Comparison of ENCODE assay signal across 8 cellular contexts in the genomic region with DNA sequence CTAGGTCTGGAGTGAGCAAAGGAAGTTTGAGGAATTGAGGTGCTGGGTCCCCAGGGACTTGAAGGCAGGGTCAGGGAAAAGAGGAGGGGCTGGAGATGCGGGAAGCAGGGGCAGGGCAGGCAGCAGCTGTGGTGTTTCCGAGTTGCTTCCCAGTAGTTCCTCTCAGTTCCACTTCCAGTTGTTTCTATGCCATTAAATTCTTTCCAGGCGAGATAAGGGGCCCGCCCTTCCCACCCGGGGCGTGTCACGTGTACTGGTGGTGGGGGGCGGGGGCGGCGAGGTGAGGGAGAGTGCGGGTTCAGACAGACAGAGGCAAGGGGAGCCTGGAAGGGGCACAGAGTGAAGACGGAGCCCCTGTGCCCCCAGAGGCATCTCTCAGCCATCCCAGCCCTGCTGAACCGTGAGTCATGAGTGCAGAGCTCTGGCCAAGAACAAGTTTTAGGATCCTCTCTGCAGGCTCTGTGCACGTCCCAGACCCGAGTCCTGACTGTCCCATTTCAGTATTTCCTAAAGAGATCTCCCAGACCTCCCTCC. TPM values are rescaled to one million over a fixed set of nuclear protein-coding genes. Genes with fewer than 3 reads are reported as not detected.
DNase-seq lines count a peak whose midpoint lies in the region; ATAC-seq and TF ChIP-seq lines count a peak whose summit lies in the region.

No MANE protein-coding gene starts in this region.

- H3K9me3 Mint-ChIP-seq in activated CD4-positive, alpha-beta T cell treated with anti-CD3 and anti-CD28 coated beads for 36 hours (ENCODE audit: low read depth), result no peaks in the 10 kb centered on the region
- no peaks in the 10 kb centered on the region for H3K9me3 Mint-ChIP-seq in endothelial cell (ENCODE audit: unreplicated experiment)

- H3K4me3 Mint-ChIP-seq in activated CD4-positive, alpha-beta T cell treated with anti-CD3 and anti-CD28 coated beads for 36 hours, result no peak overlapping the region
- H3K4me3 Mint-ChIP-seq in endothelial cell (ENCODE audit: unreplicated experiment), result peak overlapping the region; percentile 47

- H3K27me3 Mint-ChIP-seq in activated CD4-positive, alpha-beta T cell treated with anti-CD3 and anti-CD28 coated beads for 36 hours, result peaks cover 10% of the 10 kb centered on the region
- peaks cover 13% of the 10 kb centered on the region for H3K27me3 Mint-ChIP-seq in endothelial cell (ENCODE audit: unreplicated experiment)

- peaks cover 10% of the 10 kb centered on the region for H3K4me1 ChIP-seq in mucosa of descending colon (ENCODE audit: low read depth)

- no peak overlapping the region for H3K4me3 ChIP-seq in mucosa of descending colon

- no peaks in the 10 kb centered on the region for H3K9me3 ChIP-seq in mucosa of descending colon

- intact Hi-C loops in activated CD4-positive, alpha-beta T cell treated with anti-CD3 and anti-CD28 coated beads for 36 hours (cut with DNase I, micrococcal nuclease), result no loop called here
- intact Hi-C loops in mucosa of descending colon (cut with DNase I, micrococcal nuclease), result no loop called here

- peak; percentile 37 for ATAC-seq in activated CD4-positive, alpha-beta T cell treated with anti-CD3 and anti-CD28 coated beads for 36 hours
- ATAC-seq in mucosa of descending colon, result peak; percentile 50
- no peak for ATAC-seq in GM21367 (IDR thresholded peaks at IDR 0.05; ENCODE audit: unreplicated experiment)
- ATAC-seq in HG03354 (IDR thresholded peaks at IDR 0.05; ENCODE audit: poor library complexity, severe bottlenecking, unreplicated experiment), result no peak

- POLR2A ChIA-PET in activated CD4-positive, alpha-beta T cell treated with anti-CD3 and anti-CD28 coated beads for 36 hours (lab: Charles Lee), result interaction anchor here (0.5 kb wide), 1 partner anchor 16 kb away, joined by 3 read pairs; no protein-coding TSS in a partner anchor

- CTCF ChIA-PET in activated CD4-positive, alpha-beta T cell treated with anti-CD3 and anti-CD28 coated beads for 36 hours (lab: Charles Lee), result interaction anchor here (1.2 to 1.5 kb wide), 2 partner anchors 11 kb away, joined by 3 to 5 read pairs; no protein-coding TSS in a partner anchor

- no peaks in the 10 kb centered on the region for H3K36me3 ChIP-seq in mucosa of descending colon (ENCODE audit: low read depth)

- H3K36me3 Mint-ChIP-seq in activated CD4-positive, alpha-beta T cell treated with anti-CD3 and anti-CD28 coated beads for 36 hours (ENCODE audit: low read depth), result no peaks in the 10 kb centered on the region
- H3K36me3 Mint-ChIP-seq in endothelial cell (ENCODE audit: low read depth, unreplicated experiment), result peaks cover 15% of the 10 kb centered on the region

- DNase-seq in activated CD4-positive, alpha-beta T cell treated with anti-CD3 and anti-CD28 coated beads for 36 hours, result no peak
- DNase-seq in activated CD4-positive, alpha-beta T cell treated with anti-CD3 and anti-CD28 coated beads, Interleukin-2, amount 50 U/mL, for 48 hours, result no peak
- DNase-seq in endothelial cell (ENCODE audit: low spot score) (no peak), mucosa of descending colon (peak in 1 of 3 donors; percentile 58), ureter (ENCODE audit: low spot score) (peak; percentile 70), NCI-H1694 treated with DMSO at 0.1 percent for 48 hours (lab: John Stamatoyannopoulos, UW) (no peak)

- H3K4me1 Mint-ChIP-seq in activated CD4-positive, alpha-beta T cell treated with anti-CD3 and anti-CD28 coated beads for 36 hours, result peaks cover 20% of the 10 kb centered on the region
- H3K4me1 Mint-ChIP-seq in endothelial cell (ENCODE audit: unreplicated experiment), result peaks cover 39% of the 10 kb centered on the region

- TF ChIP-seq CTCF in endothelial cell (IDR thresholded peaks at IDR 0.05; ENCODE audit: unreplicated experiment) (no peak), mucosa of descending colon (IDR thresholded peaks at IDR 0.05) (no peak)

- H3K27ac Mint-ChIP-seq in activated CD4-positive, alpha-beta T cell treated with anti-CD3 and anti-CD28 coated beads for 36 hours, result no peak overlapping the region
- no peak overlapping the region for H3K27ac Mint-ChIP-seq in endothelial cell (ENCODE audit: unreplicated experiment)

RNA-seq across cellular contexts. Expression of a gene that starts 1.0 kb away (rescaled TPM):
- 1 to 10 TPM; 3.5 to 3.8 TPM for total RNA-seq in activated CD4-positive, alpha-beta T cell treated with anti-CD3 and anti-CD28 coated beads for 36 hours
- total RNA-seq in endothelial cell (ENCODE audit: unreplicated experiment), result 7.5 TPM
- total RNA-seq in mucosa of descending colon, result 10 to 100 TPM; 20.1 to 87.0 (median 36.9) TPM
- 121 TPM for total RNA-seq in ureter

RNA-seq across cellular contexts. Expression of a gene that starts 19.9 kb away (rescaled TPM):
- 10 to 100 TPM; 60.2 to 63.4 TPM for total RNA-seq in activated CD4-positive, alpha-beta T cell treated with anti-CD3 and anti-CD28 coated beads for 36 hours
- total RNA-seq in endothelial cell (ENCODE audit: unreplicated experiment) (72.9 TPM), mucosa of descending colon (100 to 1,000 TPM in 1 of 3 donors, 10 to 100 TPM in 2; 79.9 to 121 (median 97.4) TPM), ureter (121 TPM)

RNA-seq across cellular contexts. Expression of a gene that starts 21.9 kb away (rescaled TPM):
- 1 to 10 TPM; 5.2 to 5.7 TPM for total RNA-seq in activated CD4-positive, alpha-beta T cell treated with anti-CD3 and anti-CD28 coated beads for 36 hours
- 5.2 TPM for total RNA-seq in endothelial cell (ENCODE audit: unreplicated experiment)
- 1 to 10 TPM; 5.0 to 6.8 (median 5.3) TPM for total RNA-seq in mucosa of descending colon
- 2.9 TPM for total RNA-seq in ureter

RNA-seq across cellular contexts. Expression of a gene that starts 43.6 kb away (rescaled TPM):
- total RNA-seq in activated CD4-positive, alpha-beta T cell treated with anti-CD3 and anti-CD28 coated beads for 36 hours, result under 1 TPM; 0.43 to 0.79 TPM
- total RNA-seq in endothelial cell (ENCODE audit: unreplicated experiment) (2.1 TPM), mucosa of descending colon (1 to 10 TPM in 2 of 3 donors, under 1 TPM in 1; 0.96 to 6.6 (median 2.0) TPM), ureter (2.8 TPM)

RNA-seq across cellular contexts. Expression of a gene that starts 45.8 kb away (rescaled TPM):
- 10 to 100 TPM in 1 of 2 experiments, 1 to 10 TPM in 1; 9.9 to 10.1 TPM for total RNA-seq in activated CD4-positive, alpha-beta T cell treated with anti-CD3 and anti-CD28 coated beads for 36 hours
- total RNA-seq in endothelial cell (ENCODE audit: unreplicated experiment), result 44.4 TPM
- 10 to 100 TPM; 16.8 to 37.2 (median 34.4) TPM for total RNA-seq in mucosa of descending colon
- 19.0 TPM for total RNA-seq in ureter

Comparison
In these comparisons a context has a peak if more than half of its experiments do, and no peak if none do; other contexts are left out.
1. ATAC-seq: peak in activated CD4-positive, alpha-beta T cell treated with anti-CD3 and anti-CD28 coated beads for 36 hours (single experiment) and mucosa of descending colon (single experiment); none in GM21367 (single experiment) and HG03354 (single experiment).